In the genomic region with DNA sequence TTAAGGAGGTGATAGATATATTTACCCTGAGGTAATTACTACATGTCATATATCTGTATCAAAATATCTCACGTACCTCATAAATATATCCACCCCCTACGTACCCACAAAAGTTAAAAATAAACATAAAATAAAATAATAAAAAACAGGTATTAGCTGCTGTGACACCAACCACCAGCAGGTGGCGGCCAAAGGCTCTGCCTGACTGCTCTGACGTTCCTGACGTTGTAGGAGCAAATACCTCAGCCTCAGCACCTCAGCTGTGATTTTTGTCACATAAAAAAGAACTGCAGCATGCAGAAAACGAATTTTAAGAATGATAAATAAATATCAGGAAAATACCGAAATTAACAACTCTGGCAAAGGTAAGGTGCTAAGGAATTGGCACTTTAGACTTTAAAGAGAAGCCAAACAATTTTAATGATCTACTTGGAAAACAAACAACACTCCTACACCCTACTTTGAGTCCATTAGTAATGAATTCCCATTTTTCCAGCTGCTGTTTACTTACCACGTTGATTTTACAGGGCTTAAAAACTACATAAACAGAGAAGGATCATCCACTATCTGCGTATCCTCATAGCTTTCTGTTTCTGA, we compare ENCODE assay signal across 8 cellular contexts.
DNase-seq lines count a peak whose midpoint lies in the region; ATAC-seq and TF ChIP-seq lines count a peak whose summit lies in the region.

No MANE protein-coding gene starts in this region.

- BruUV-seq in Calu3 (replicated peaks; lab: Mats Ljungman, UMichigan) = no TSS peak

- TF ChIP-seq CTCF in Calu3 (IDR thresholded peaks at IDR 0.05; ENCODE audit: unreplicated experiment) (peak; percentile 77), mesothelial cell of epicardium (IDR thresholded peaks at IDR 0.05; ENCODE audit: unreplicated experiment) (peak; percentile 94)

- H3K4me1 Mint-ChIP-seq in Calu3 (ENCODE audit: low read depth, unreplicated experiment) = no peaks in the 10 kb centered on the region
- H3K4me1 Mint-ChIP-seq in mesothelial cell of epicardium = peaks cover 2% of the 10 kb centered on the region

- H3K27me3 Mint-ChIP-seq in Calu3 (ENCODE audit: unreplicated experiment) (peaks cover 66% of the 10 kb centered on the region), mesothelial cell of epicardium (ENCODE audit: low read depth) (peaks cover 25% of the 10 kb centered on the region)

- CTCF ChIA-PET in Calu3 (lab: Charles Lee) = interaction anchor here (0.6 to 1.4 kb wide), 5 partner anchors 10 to 619 kb away, joined by 3 to 4 read pairs (median 3); no protein-coding TSS in a partner anchor

- intact Hi-C loops in Calu3 (cut with micrococcal nuclease; ENCODE audit: unreplicated experiment) = loop anchor here (1.0 to 10.0 kb wide), 4 partner anchors 64 to 1121 kb away; no protein-coding TSS in a partner anchor

- DNase-seq in Calu3 (peak; percentile 72), NCI-H1930 (lab: John Stamatoyannopoulos, UW) (peak; percentile 9 to 50), ecto neural progenitor cell (ENCODE audit: low spot score) (peak; percentile 53), mesothelial cell of epicardium (ENCODE audit: low spot score in 2 of 2, unreplicated experiment in 2 of 2) (peak; percentile 23 to 58)
- DNase-seq in activated CD4-positive, alpha-beta T cell treated with anti-CD3 and anti-CD28 coated beads for 24 hours (ENCODE audit: low read depth in 2 of 2) = peak; percentile 26 to 38
- peak; percentile 66 for DNase-seq in stimulated activated CD8-positive, alpha-beta memory T cell treated with anti-CD3 and anti-CD28 coated beads, Interleukin-4, amount 100 ng/mL, for 48 hours

- H3K36me3 Mint-ChIP-seq in Calu3 (ENCODE audit: insufficient read depth, unreplicated experiment) (no peaks in the 10 kb centered on the region), mesothelial cell of epicardium (no peaks in the 10 kb centered on the region)

- H3K9me3 Mint-ChIP-seq in Calu3 (ENCODE audit: low read depth, unreplicated experiment) (no peaks in the 10 kb centered on the region), mesothelial cell of epicardium (peaks cover 4% of the 10 kb centered on the region)

- ATAC-seq in GM21723 (IDR thresholded peaks at IDR 0.05; ENCODE audit: unreplicated experiment) (peak; percentile 78), GM21515 (IDR thresholded peaks at IDR 0.05; ENCODE audit: unreplicated experiment) (no peak)

- H3K4me3 Mint-ChIP-seq in Calu3 (ENCODE audit: low read depth, unreplicated experiment) (no peak overlapping the region), mesothelial cell of epicardium (no peak overlapping the region)

- no peak overlapping the region for H3K27ac Mint-ChIP-seq in Calu3 (ENCODE audit: unreplicated experiment)
- no peak overlapping the region for H3K27ac Mint-ChIP-seq in mesothelial cell of epicardium
